9 cellular contexts compared by ENCODE assay signal in genomic region chr2:237752761-237753165, GRCh38. TPM values are rescaled to one million over a fixed set of nuclear protein-coding genes. Genes with fewer than 3 reads are reported as not detected.
A peak's percentile ranks its signal among the peaks of the same experiment; 100 is the strongest.
DNase-seq lines count a peak whose midpoint lies in the region; ATAC-seq and TF ChIP-seq lines count a peak whose summit lies in the region.
"Had no signal": no experiment of that assay in that cellular context is flagged by ENCODE, and none has a peak within 500 bp of the region (broad histone marks: within the 10 kb centered on the region; RNA-seq: fewer than 3 reads in every experiment).

No MANE protein-coding gene starts in this region.

- no peak for DNase-seq in activated naive CD4-positive, alpha-beta T cell treated with anti-CD3 and anti-CD28 coated beads, Interleukin-2, amount 10 ng/mL, durations not matched to agents 7 days and 5 days
- DNase-seq in activated naive CD4-positive, alpha-beta T cell (lab: John Stamatoyannopoulos, UW) = no peak
- no peak for DNase-seq in T-helper 17 cell
- DNase-seq in T-helper 9 cell = no peak
- no peak for DNase-seq in aorta
- DNase-seq in WTC11 (ENCODE audit: low spot score) = no peak

- H3K9me3 Mint-ChIP-seq in activated naive CD4-positive, alpha-beta T cell treated with anti-CD3 and anti-CD28 coated beads, Interleukin-2, amount 10 ng/mL, durations not matched to agents 7 days and 5 days = no peaks in the 10 kb centered on the region
- peaks cover 2% of the 10 kb centered on the region for H3K9me3 Mint-ChIP-seq in stimulated activated memory B cell treated with anti-CD40 and anti-IgM and Interleukin-4, amounts not matched to agents 10 μg/mL and 1 μg/mL and 100 μg/mL, for 72 hours
- no peaks in the 10 kb centered on the region for H3K9me3 Mint-ChIP-seq in WTC11

- no peak overlapping the region for H3K4me3 Mint-ChIP-seq in activated naive CD4-positive, alpha-beta T cell treated with anti-CD3 and anti-CD28 coated beads, Interleukin-2, amount 10 ng/mL, durations not matched to agents 7 days and 5 days
- H3K4me3 Mint-ChIP-seq in T-helper 17 cell (no peak overlapping the region), WTC11 (no peak overlapping the region)
- H3K4me3 Mint-ChIP-seq in stimulated activated memory B cell treated with anti-CD40 and anti-IgM and Interleukin-4, amounts not matched to agents 10 μg/mL and 1 μg/mL and 100 μg/mL, for 72 hours = no peak overlapping the region

- 79 to 83% methylated on average over 5 of the region's 5 CpGs for WGBS in aorta, 2 donors

- peaks cover 2% of the 10 kb centered on the region for H3K4me1 Mint-ChIP-seq in activated naive CD4-positive, alpha-beta T cell treated with anti-CD3 and anti-CD28 coated beads, Interleukin-2, amount 10 ng/mL, durations not matched to agents 7 days and 5 days
- peaks cover 23% of the 10 kb centered on the region for H3K4me1 Mint-ChIP-seq in T-helper 17 cell
- peaks cover 35% of the 10 kb centered on the region for H3K4me1 Mint-ChIP-seq in stimulated activated memory B cell treated with anti-CD40 and anti-IgM and Interleukin-4, amounts not matched to agents 10 μg/mL and 1 μg/mL and 100 μg/mL, for 72 hours
- no peaks in the 10 kb centered on the region for H3K4me1 Mint-ChIP-seq in WTC11

- H3K9me3 ChIP-seq in T-helper 17 cell (ENCODE audit: control insufficient read depth, low read length, poor library complexity, severe bottlenecking) (no peaks in the 10 kb centered on the region), aorta (ENCODE audit: control insufficient read depth, low read length) (no peaks in the 10 kb centered on the region)

- CTCF ChIA-PET in activated naive CD4-positive, alpha-beta T cell treated with anti-CD3 and anti-CD28 coated beads, Interleukin-2, amount 10 ng/mL, durations not matched to agents 7 days and 5 days (lab: Charles Lee) = interaction anchor here (2.7 kb wide), 1 partner anchor 8 kb away, joined by 14 read pairs; no protein-coding TSS in a partner anchor
- CTCF ChIA-PET in WTC11 (lab: Charles Lee) = no interaction called here

- H3K27me3 Mint-ChIP-seq in activated naive CD4-positive, alpha-beta T cell treated with anti-CD3 and anti-CD28 coated beads, Interleukin-2, amount 10 ng/mL, durations not matched to agents 7 days and 5 days = no peaks in the 10 kb centered on the region
- H3K27me3 Mint-ChIP-seq in T-helper 17 cell (no peaks in the 10 kb centered on the region), WTC11 (ENCODE audit: low read depth) (no peaks in the 10 kb centered on the region)
- H3K27me3 Mint-ChIP-seq in stimulated activated memory B cell treated with anti-CD40 and anti-IgM and Interleukin-4, amounts not matched to agents 10 μg/mL and 1 μg/mL and 100 μg/mL, for 72 hours = no peaks in the 10 kb centered on the region

- H3K4me1 ChIP-seq in aorta (ENCODE audit: control insufficient read depth in 1 of 2, insufficient read depth in 2 of 2, low read length in 2 of 2) = no peaks in the 10 kb centered on the region

- H3K36me3 ChIP-seq in aorta (ENCODE audit: control insufficient read depth in 1 of 2, insufficient read depth in 2 of 2, low read length in 1 of 2) = peaks cover 10 to 22% of the 10 kb centered on the region in 2 donors

- H3K27ac Mint-ChIP-seq in activated naive CD4-positive, alpha-beta T cell treated with anti-CD3 and anti-CD28 coated beads, Interleukin-2, amount 10 ng/mL, durations not matched to agents 7 days and 5 days = peak overlapping the region; percentile 14
- H3K27ac Mint-ChIP-seq in T-helper 17 cell (peak overlapping the region; percentile 92), WTC11 (no peak overlapping the region)
- peak overlapping the region; percentile 81 for H3K27ac Mint-ChIP-seq in stimulated activated memory B cell treated with anti-CD40 and anti-IgM and Interleukin-4, amounts not matched to agents 10 μg/mL and 1 μg/mL and 100 μg/mL, for 72 hours

- intact Hi-C loops in aorta (cut with DNase I) = no loop called here

- peaks cover 72% of the 10 kb centered on the region for H3K36me3 Mint-ChIP-seq in activated naive CD4-positive, alpha-beta T cell treated with anti-CD3 and anti-CD28 coated beads, Interleukin-2, amount 10 ng/mL, durations not matched to agents 7 days and 5 days
- peaks cover 17% of the 10 kb centered on the region for H3K36me3 Mint-ChIP-seq in T-helper 17 cell (ENCODE audit: low read depth)
- H3K36me3 Mint-ChIP-seq in stimulated activated memory B cell treated with anti-CD40 and anti-IgM and Interleukin-4, amounts not matched to agents 10 μg/mL and 1 μg/mL and 100 μg/mL, for 72 hours = peaks cover 72% of the 10 kb centered on the region
- peaks cover 77% of the 10 kb centered on the region for H3K36me3 Mint-ChIP-seq in WTC11

- ATAC-seq in HG02763 (IDR thresholded peaks at IDR 0.05; ENCODE audit: unreplicated experiment) (peak; percentile 90), T-helper 17 cell (peak; percentile 66), aorta (ENCODE audit: low FRiP score) (no peak), WTC11 (no peak)
- ATAC-seq in stimulated activated memory B cell treated with anti-CD40 and anti-IgM and Interleukin-4, amounts not matched to agents 10 μg/mL and 1 μg/mL and 100 μg/mL, for 72 hours = peak; percentile 100

- no peaks in the 10 kb centered on the region for H3K27me3 ChIP-seq in aorta (ENCODE audit: control insufficient read depth in 1 of 2, insufficient read depth in 2 of 2, low read length in 1 of 2)
- H3K27me3 ChIP-seq: BLaER1 treated with 17β-estradiol and CSF1 and Interleukin-3, amounts not matched to agents 10 nM and 100 nM had no signal

- no peak overlapping the region for H3K4me3 ChIP-seq in aorta (ENCODE audit: low read length in 2 of 2)
- H3K4me3 ChIP-seq: BLaER1 treated with 17β-estradiol and CSF1 and Interleukin-3, amounts not matched to agents 10 nM and 100 nM had no signal

- POLR2A ChIA-PET in WTC11 (lab: Charles Lee) = no interaction called here

- TF ChIP-seq CTCF in WTC11 (IDR thresholded peaks at IDR 0.05) = no peak

- no peak overlapping the region for H3K27ac ChIP-seq in aorta (ENCODE audit: low read depth in 1 of 2, low read length in 2 of 2)

TF ChIP-seq in WTC11, 78 proteins besides CTCF, POLR2A, EP300 and RAD21 (continues in another document):
- TF ChIP-seq GRHL2 (CRISPR knock-in tag; IDR thresholded peaks at IDR 0.05; ENCODE audit: insufficient replicate concordance, severe bottlenecking) (no peak), PRDM15 (CRISPR knock-in tag; IDR thresholded peaks at IDR 0.05) (no peak), ZNF138 (CRISPR knock-in tag; conservative IDR thresholded peaks at IDR 0.05) (no peak), CREB1 (CRISPR knock-in tag; IDR thresholded peaks at IDR 0.05) (no peak), ERG (CRISPR knock-in tag; IDR thresholded peaks at IDR 0.05) (no peak), NFE2L1 (CRISPR knock-in tag; IDR thresholded peaks at IDR 0.05) (no peak), ATF2 (CRISPR knock-in tag; IDR thresholded peaks at IDR 0.05; ENCODE audit: borderline replicate concordance, low read depth) (no peak)

RNA-seq across cellular contexts. Expression of gene RBM44, which starts 45.8 kb away (rescaled TPM):
- 1 to 10 TPM; 2.2 to 4.0 TPM for total RNA-seq in T-helper 17 cell
- 1 to 10 TPM; 2.5 to 3.2 TPM for total RNA-seq in aorta
- polyA plus RNA-seq in aorta = 1 to 10 TPM in 1 of 2 donors, not detected in 1; 1.4 TPM
- 0.53 to 1.3 TPM (median 0.71 TPM) in 3 replicates for total RNA-seq in WTC11 (2021)

Comparison
In these comparisons a context has a peak if more than half of its experiments do, and no peak if none do; other contexts are left out.
1. ATAC-seq: peak in HG02763 (single experiment), T-helper 17 cell (single experiment) and stimulated activated memory B cell treated with anti-CD40 and anti-IgM and Interleukin-4, amounts not matched to agents 10 μg/mL and 1 μg/mL and 100 μg/mL, for 72 hours (single experiment); none in aorta (single experiment) and WTC11 (single experiment).